ENCODE assay signal across 16 cellular contexts in genomic region chr3:15649341-15649740, GRCh38. TPM values are rescaled to one million over a fixed set of nuclear protein-coding genes. Genes with fewer than 3 reads are reported as not detected.
A peak's percentile ranks its signal among the peaks of the same experiment; 100 is the strongest.
DNase-seq lines count a peak whose midpoint lies in the region; ATAC-seq, FAIRE-seq and TF ChIP-seq lines count a peak whose summit lies in the region.
"Had no signal": no experiment of that assay in that cellular context is flagged by ENCODE, and none has a peak within 500 bp of the region (broad histone marks: within the 10 kb centered on the region; RNA-seq: fewer than 3 reads in every experiment).

No MANE protein-coding gene starts in this region.

- peaks cover 4% of the 10 kb centered on the region for H3K9me3 Mint-ChIP-seq in activated CD4-positive, alpha-beta T cell treated with anti-CD3 and anti-CD28 coated beads for 36 hours (ENCODE audit: low read depth)
- H3K9me3 Mint-ChIP-seq in astrocyte (ENCODE audit: unreplicated experiment) (peaks cover 2% of the 10 kb centered on the region), Caco-2 (ENCODE audit: unreplicated experiment) (no peaks in the 10 kb centered on the region)

- H3K4me1 ChIP-seq in KMS-11 (ENCODE audit: low read depth, poor library complexity, severe bottlenecking) (peaks cover 48% of the 10 kb centered on the region), astrocyte (ENCODE audit: insufficient read depth, low read length) (peaks cover 47% of the 10 kb centered on the region), small intestine (ENCODE audit: control insufficient read depth in 2 of 2, insufficient read depth in 1 of 2, low read depth in 1 of 2, low read length in 1 of 2) (peaks cover 0 to 8% of the 10 kb centered on the region in 2 donors), Caco-2 (no peaks in the 10 kb centered on the region)

- H3K9me3 ChIP-seq in astrocyte (ENCODE audit: insufficient read depth, low read depth, low read length) (peaks cover 5% of the 10 kb centered on the region), small intestine (ENCODE audit: control insufficient read depth, low read depth) (no peaks in the 10 kb centered on the region), Caco-2 (no peaks in the 10 kb centered on the region)
- H3K9me3 ChIP-seq: SJCRH30 had no signal

- intact Hi-C loops in activated CD4-positive, alpha-beta T cell treated with anti-CD3 and anti-CD28 coated beads for 36 hours (cut with DNase I, micrococcal nuclease): no loop called here
- intact Hi-C loops in Caco-2 (cut with micrococcal nuclease; ENCODE audit: unreplicated experiment): no loop called here

- H3K27me3 Mint-ChIP-seq in activated CD4-positive, alpha-beta T cell treated with anti-CD3 and anti-CD28 coated beads for 36 hours: peaks cover 12% of the 10 kb centered on the region
- H3K27me3 Mint-ChIP-seq in astrocyte (ENCODE audit: low read depth, unreplicated experiment) (no peaks in the 10 kb centered on the region), Caco-2 (ENCODE audit: insufficient read depth, unreplicated experiment) (no peaks in the 10 kb centered on the region)

- FAIRE-seq in astrocyte (lab: Jason Lieb, UNC): no peak
- no peak for FAIRE-seq in small intestine (lab: Jason Lieb, UNC)
- FAIRE-seq: H1 had no signal

- peaks cover 41% of the 10 kb centered on the region for H3K4me1 Mint-ChIP-seq in activated CD4-positive, alpha-beta T cell treated with anti-CD3 and anti-CD28 coated beads for 36 hours
- H3K4me1 Mint-ChIP-seq in astrocyte (ENCODE audit: low read depth, unreplicated experiment) (peaks cover 50% of the 10 kb centered on the region), Caco-2 (ENCODE audit: low read depth, unreplicated experiment) (peaks cover 8% of the 10 kb centered on the region)

- peak overlapping the region; percentile 57 for H3K27ac Mint-ChIP-seq in activated CD4-positive, alpha-beta T cell treated with anti-CD3 and anti-CD28 coated beads for 36 hours
- H3K27ac Mint-ChIP-seq in astrocyte (ENCODE audit: unreplicated experiment) (peak overlapping the region; percentile 90), Caco-2 (ENCODE audit: unreplicated experiment) (no peak overlapping the region)

- TF ChIP-seq CTCF in KMS-11 (conservative IDR thresholded peaks at IDR 0.05; ENCODE audit: low read depth, low read length): no peak
- no peak for TF ChIP-seq CTCF in astrocyte (IDR thresholded peaks at IDR 0.05; ENCODE audit: insufficient read depth, low read depth, low read length)
- TF ChIP-seq CTCF in Caco-2 (IDR thresholded peaks at IDR 0.05; ENCODE audit: insufficient read depth in 1 of 2, low read depth in 1 of 2, low read length in 1 of 2, severe bottlenecking in 1 of 2, unreplicated experiment in 1 of 2): no peak

- H3K79me2 ChIP-seq in KMS-11 (ENCODE audit: insufficient read depth, low read depth): no peaks in the 10 kb centered on the region
- no peaks in the 10 kb centered on the region for H3K79me2 ChIP-seq in astrocyte (ENCODE audit: insufficient read depth, low read length)

- no peak for DNase-seq in activated CD4-positive, alpha-beta T cell treated with anti-CD3 and anti-CD28 coated beads for 36 hours
- DNase-seq in activated CD4-positive, alpha-beta T cell treated with anti-CD3 and anti-CD28 coated beads for 4 hours: no peak
- DNase-seq in astrocyte (ENCODE audit: low read depth) (no peak), small intestine (peak; percentile 43), Caco-2 (no peak)
- DNase-seq in activated T-cell treated with anti-CD3 and anti-CD28 coated beads, Interleukin-2, amount 50 U/mL, for 1 hour: no peak
- DNase-seq: CD8-positive, alpha-beta memory T cell; DMS 273 treated with DMSO at 0.1 percent for 48 hours; NCI-H1436; NCI-H2029 treated with DMSO at 0.1 percent for 48 hours; NCI-H510A; NCI-H82; SJCRH30 had no signal

- ATAC-seq in activated CD4-positive, alpha-beta T cell treated with anti-CD3 and anti-CD28 coated beads for 36 hours: no peak
- ATAC-seq in HG03039 (IDR thresholded peaks at IDR 0.05; ENCODE audit: unreplicated experiment): no peak

- H3K9ac ChIP-seq in KMS-11: no peak overlapping the region
- H3K9ac ChIP-seq in astrocyte (ENCODE audit: low read length): no peak overlapping the region

- POLR2A ChIA-PET in activated CD4-positive, alpha-beta T cell treated with anti-CD3 and anti-CD28 coated beads for 36 hours (lab: Charles Lee): no interaction called here
- POLR2A ChIA-PET in Caco-2 (lab: Charles Lee): no interaction called here

- BruUV-seq in Caco-2 (replicated peaks; lab: Mats Ljungman, UMichigan): no TSS peak

- H4K20me1 ChIP-seq in KMS-11 (ENCODE audit: insufficient read depth) (no peaks in the 10 kb centered on the region), astrocyte (ENCODE audit: insufficient read depth, low read length) (no peaks in the 10 kb centered on the region)

- 63 to 87% (median 75%) methylated on average over 3 of the region's 3 CpGs for WGBS in small intestine, 3 donors

- H3K27ac ChIP-seq in KMS-11: no peak overlapping the region; the same call in 1 of the 2 replicates
- H3K27ac ChIP-seq in astrocyte (ENCODE audit: low read depth, low read length): peak overlapping the region; percentile 100
- no peak overlapping the region for H3K27ac ChIP-seq in small intestine (ENCODE audit: low read depth in 1 of 2, low read length in 1 of 2)

- H2AFZ ChIP-seq in KMS-11 (ENCODE audit: low read depth) (no peak overlapping the region), astrocyte (ENCODE audit: low read depth, low read length) (no peak overlapping the region)

- no peaks in the 10 kb centered on the region for H3K27me3 ChIP-seq in KMS-11 (ENCODE audit: insufficient read depth, low read depth)
- no peaks in the 10 kb centered on the region for H3K27me3 ChIP-seq in astrocyte (ENCODE audit: insufficient read depth, low read length)
- no peaks in the 10 kb centered on the region for H3K27me3 ChIP-seq in small intestine (ENCODE audit: control insufficient read depth in 2 of 2, insufficient read depth in 2 of 2, low read length in 2 of 2)
- H3K27me3 ChIP-seq in Caco-2 (replicated peaks; ENCODE audit: control insufficient read depth, insufficient read depth, low read length): no peaks in the 10 kb centered on the region
- H3K27me3 ChIP-seq: SJCRH30 had no signal

- peaks cover 8% of the 10 kb centered on the region for H3K36me3 Mint-ChIP-seq in activated CD4-positive, alpha-beta T cell treated with anti-CD3 and anti-CD28 coated beads for 36 hours (ENCODE audit: low read depth)
- H3K36me3 Mint-ChIP-seq in astrocyte (ENCODE audit: low read depth, unreplicated experiment) (peaks cover 7% of the 10 kb centered on the region), Caco-2 (ENCODE audit: insufficient read depth, unreplicated experiment) (no peaks in the 10 kb centered on the region)

- no peak overlapping the region for H3K4me3 Mint-ChIP-seq in activated CD4-positive, alpha-beta T cell treated with anti-CD3 and anti-CD28 coated beads for 36 hours
- peak overlapping the region; percentile 3 for H3K4me3 Mint-ChIP-seq in astrocyte (ENCODE audit: unreplicated experiment)
- no peak overlapping the region for H3K4me3 Mint-ChIP-seq in Caco-2 (ENCODE audit: unreplicated experiment)

- H3K36me3 ChIP-seq in KMS-11 (ENCODE audit: insufficient read depth) (no peaks in the 10 kb centered on the region), astrocyte (ENCODE audit: insufficient read depth, low read length) (no peaks in the 10 kb centered on the region), small intestine (ENCODE audit: control insufficient read depth in 2 of 2, insufficient read depth in 2 of 2, low read length in 2 of 2) (peaks cover 0 to 5% of the 10 kb centered on the region in 2 donors), Caco-2 (ENCODE audit: control insufficient read depth, insufficient read depth, low read length) (no peaks in the 10 kb centered on the region)
- H3K36me3 ChIP-seq: SJCRH30 had no signal

- H3K4me2 ChIP-seq in KMS-11 (peak overlapping the region; percentile 94; the same call in 1 of the 2 replicates), astrocyte (ENCODE audit: low read length) (no peak overlapping the region)

- CTCF ChIA-PET in activated CD4-positive, alpha-beta T cell treated with anti-CD3 and anti-CD28 coated beads for 36 hours (lab: Charles Lee): interaction anchor here (1.2 kb wide), 1 partner anchor 165 kb away, joined by 3 read pairs; no protein-coding TSS in a partner anchor
- CTCF ChIA-PET in Caco-2 (lab: Charles Lee): no interaction called here

- H3K4me3 ChIP-seq in KMS-11 (IDR thresholded peaks at IDR 0.05; ENCODE audit: insufficient read depth, low read depth, low read length): no peak overlapping the region
- H3K4me3 ChIP-seq in astrocyte (ENCODE audit: insufficient read depth, low read depth, low read length): no peak overlapping the region
- no peak overlapping the region for H3K4me3 ChIP-seq in small intestine (ENCODE audit: low read depth in 1 of 2, low read length in 2 of 2)
- H3K4me3 ChIP-seq in Caco-2 (ENCODE audit: low read depth, low read length): no peak overlapping the region
- H3K4me3 ChIP-seq: SJCRH30 had no signal

RNA-seq across cellular contexts. Expression of gene BTD, which starts 47.8 kb away (rescaled TPM):
- total RNA-seq in activated CD4-positive, alpha-beta T cell treated with anti-CD3 and anti-CD28 coated beads for 36 hours: 1 to 10 TPM; 3.8 to 4.4 TPM
- total RNA-seq in astrocyte (16.2 and 19.0 TPM in 2 replicates), Caco-2 (2022) (11.1 and 11.8 TPM in 2 replicates)
- 10 to 100 TPM; 20.6 to 37.6 (median 29.0) TPM for polyA plus RNA-seq in small intestine

RNA-seq across cellular contexts. Expression of gene HACL1, which starts 48.0 kb away (rescaled TPM):
- 10 to 100 TPM; 22.3 to 23.2 TPM for total RNA-seq in activated CD4-positive, alpha-beta T cell treated with anti-CD3 and anti-CD28 coated beads for 36 hours
- total RNA-seq in astrocyte: 17.3 and 17.8 TPM in 2 replicates
- polyA plus RNA-seq in small intestine: 100 to 1,000 TPM in 2 of 3 donors, 10 to 100 TPM in 1; 24.5 to 138 (median 121) TPM
- total RNA-seq in Caco-2 (2022): 41.9 and 48.1 TPM in 2 replicates
